8 cellular contexts compared by ENCODE assay signal in genomic region chr1:64744492-64745180, GRCh38. TPM values are rescaled to one million over a fixed set of nuclear protein-coding genes. Genes with fewer than 3 reads are reported as not detected.
DNase-seq lines count a peak whose midpoint lies in the region; ATAC-seq and TF ChIP-seq lines count a peak whose summit lies in the region.

TSS of gene RAVER2 (plus strand) at chr1:64745075. CDS start at chr1:64745173, 98 bp downstream.

- H3K9me3 Mint-ChIP-seq in activated naive CD8-positive, alpha-beta T cell treated with anti-CD3 and anti-CD28 coated beads for 36 hours: no peaks in the 10 kb centered on the region

- H3K4me3 Mint-ChIP-seq in activated naive CD8-positive, alpha-beta T cell treated with anti-CD3 and anti-CD28 coated beads for 36 hours: peak within 1 kb of the TSS; percentile 81

- no peaks in the 10 kb centered on the region for H3F3A ChIP-seq in SK-N-SH (replicated peaks; ENCODE audit: insufficient read depth)

- peak; percentile 59 for TF ChIP-seq CTCF in AG09309 (IDR thresholded peaks at IDR 0.05; ENCODE audit: control insufficient read depth, insufficient read depth, low read depth, low read length, missing control alignments)
- TF ChIP-seq CTCF in SK-N-SH (IDR thresholded peaks at IDR 0.05): peak; percentile 67
- peak in 1 of 3 donors; percentile 10 for TF ChIP-seq CTCF in ovary (IDR thresholded peaks at IDR 0.05)

- peak; percentile 62 for TF ChIP-seq RAD21 in SK-N-SH (IDR thresholded peaks at IDR 0.05; ENCODE audit: low read length)

- H3K9me3 ChIP-seq in SK-N-SH (no peaks in the 10 kb centered on the region), ovary (no peaks in the 10 kb centered on the region)

- peak within 1 kb of the TSS; percentile 77 for H3K9ac ChIP-seq in SK-N-SH

- H3K27ac Mint-ChIP-seq in activated naive CD8-positive, alpha-beta T cell treated with anti-CD3 and anti-CD28 coated beads for 36 hours: peak within 1 kb of the TSS; percentile 79

- POLR2A ChIA-PET in SK-N-SH (lab: Yijun Ruan, JAX): no interaction called here

- H3K4me1 ChIP-seq in SK-N-SH (ENCODE audit: control insufficient read depth in 1 of 2, insufficient read depth in 2 of 2, low read depth in 1 of 2, low read length in 1 of 2): peaks cover 0 to 12% of the 10 kb centered on the region in 2 experiments; a peak in 2 of 4 replicates
- H3K4me1 ChIP-seq in ovary (ENCODE audit: insufficient read depth): no peaks in the 10 kb centered on the region

- 5% methylated on average over 4 of the region's 76 CpGs for WGBS in SK-N-SH (ENCODE audit: low lambda C conversion rate)
- WGBS in ovary, 3 donors: 0 to 1% (median 0%) methylated on average over 53 to 76 of the region's 76 CpGs

- H3K36me3 Mint-ChIP-seq in activated naive CD8-positive, alpha-beta T cell treated with anti-CD3 and anti-CD28 coated beads for 36 hours: no peaks in the 10 kb centered on the region

- H3K4me1 Mint-ChIP-seq in activated naive CD8-positive, alpha-beta T cell treated with anti-CD3 and anti-CD28 coated beads for 36 hours: peaks cover 17% of the 10 kb centered on the region

- H3K36me3 ChIP-seq in SK-N-SH (replicated peaks in 1 of 2; ENCODE audit: control insufficient read depth in 1 of 2, insufficient read depth in 2 of 2, low read length in 1 of 2): no peaks in the 10 kb centered on the region
- H3K36me3 ChIP-seq in ovary: no peaks in the 10 kb centered on the region

- no peaks in the 10 kb centered on the region for H4K20me1 ChIP-seq in SK-N-SH (ENCODE audit: insufficient read depth)

- H3K27me3 ChIP-seq in SK-N-SH (ENCODE audit: insufficient read depth): no peaks in the 10 kb centered on the region
- H3K27me3 ChIP-seq in ovary: no peaks in the 10 kb centered on the region

- H3K27me3 Mint-ChIP-seq in activated naive CD8-positive, alpha-beta T cell treated with anti-CD3 and anti-CD28 coated beads for 36 hours: no peaks in the 10 kb centered on the region

- no peak for DNase-seq in AG09309 (ENCODE audit: low read depth)
- peak; percentile 10 for DNase-seq in GM19238 (ENCODE audit: insufficient read length, low spot score)
- peak; percentile 9 for DNase-seq in LHCN-M2 (ENCODE audit: low read depth)
- peak; percentile 93 for DNase-seq in SK-N-SH
- peak; percentile 82 for DNase-seq in activated naive CD8-positive, alpha-beta T cell treated with anti-CD3 and anti-CD28 coated beads for 36 hours
- peak; percentile 85 for DNase-seq in Right ventricle myocardium superior
- DNase-seq in ovary: peak; percentile 69 to 85 (median 78)
- DNase-seq in ureter (ENCODE audit: low spot score): peak; percentile 74

- H3K4me3 ChIP-seq in AG09309 (ENCODE audit: control insufficient read depth, low read depth, low read length): peak within 1 kb of the TSS; percentile 52
- peak within 1 kb of the TSS; percentile 80 to 97 for H3K4me3 ChIP-seq in SK-N-SH (ENCODE audit: low read depth in 2 of 2, low read length in 1 of 2)
- H3K4me3 ChIP-seq in ovary: peak within 1 kb of the TSS; percentile 85

- TF ChIP-seq EP300 in SK-N-SH (IDR thresholded peaks at IDR 0.05; ENCODE audit: borderline replicate concordance in 1 of 2, low read depth in 1 of 2, low read length in 1 of 2) (no peak), ovary (IDR thresholded peaks at IDR 0.05) (no peak)

- H3K27ac ChIP-seq in SK-N-SH (ENCODE audit: low read depth in 2 of 2, low read length in 1 of 2): peak within 1 kb of the TSS; percentile 38 to 87
- H3K27ac ChIP-seq in ovary: peak within 1 kb of the TSS; percentile 58 to 65

- peak within 1 kb of the TSS; percentile 99 for H3K4me2 ChIP-seq in SK-N-SH

- H2AFZ ChIP-seq in SK-N-SH (ENCODE audit: low read depth): peak within 1 kb of the TSS; percentile 95

- H3K9me2 ChIP-seq in SK-N-SH: no peaks in the 10 kb centered on the region

- H3K79me2 ChIP-seq in SK-N-SH (ENCODE audit: insufficient read depth): 0 out of 2 replicates have a peak, but pooled peaks cover 11% of the 10 kb centered on the region

- ATAC-seq in Right ventricle myocardium superior (ENCODE audit: poor library complexity): peak; percentile 87

- intact Hi-C loops in Right ventricle myocardium superior (cut with DNase I): loop anchor here (10.0 kb wide), 1 partner anchor 80 kb away; no protein-coding TSS in a partner anchor
- intact Hi-C loops in ovary (cut with DNase I): no loop called here

- CTCF ChIA-PET in SK-N-SH (lab: Yijun Ruan, JAX): interaction anchor here (0.6 to 2.4 kb wide), 12 partner anchors 13 to 475 kb away, joined by 3 to 8 read pairs (median 3); no protein-coding TSS in a partner anchor

- no peak for TF ChIP-seq POLR2A in ovary (IDR thresholded peaks at IDR 0.05)

TF ChIP-seq in SK-N-SH, 30 proteins besides CTCF, POLR2A, EP300 and RAD21:
- TF ChIP-seq YY1 (IDR thresholded peaks at IDR 0.05; ENCODE audit: low read depth): peak; percentile 59; the same call in 1 of the 2 replicates
- TF ChIP-seq RCOR1 (IDR thresholded peaks at IDR 0.05; ENCODE audit: low read length): 0 out of 2 replicates have a peak, but pooled peaks have one; percentile 34
- no peak for TF ChIP-seq GABPA (IDR thresholded peaks at IDR 0.05; ENCODE audit: low read depth)
- no peak for TF ChIP-seq FOXM1 (IDR thresholded peaks at IDR 0.05; ENCODE audit: low read depth)
- TF ChIP-seq SMC3 (IDR thresholded peaks at IDR 0.05; ENCODE audit: low read depth, low read length): peak; percentile 27
- TF ChIP-seq RXRA (IDR thresholded peaks at IDR 0.05; ENCODE audit: borderline replicate concordance, low read depth): no peak
- TF ChIP-seq CHD2 (IDR thresholded peaks at IDR 0.05; ENCODE audit: low read length, partially characterized antibody): no peak
- 0 out of 2 replicates have a peak, but pooled peaks have one; percentile 14 for TF ChIP-seq TAF1 (IDR thresholded peaks at IDR 0.05; ENCODE audit: borderline replicate concordance, low read depth, low read length)
- TF ChIP-seq MAX (IDR thresholded peaks at IDR 0.05; ENCODE audit: low read depth): 0 out of 2 replicates have a peak, but pooled peaks have one; percentile 14
- no peak for TF ChIP-seq FOXJ3 (CRISPR knock-in tag; IDR thresholded peaks at IDR 0.05)
- no peak for TF ChIP-seq NFIC (IDR thresholded peaks at IDR 0.05; ENCODE audit: borderline replicate concordance)
- TF ChIP-seq NRF1 (IDR thresholded peaks at IDR 0.05; ENCODE audit: low read depth, low read length): 0 out of 2 replicates have a peak, but pooled peaks have one; percentile 39
- peak; percentile 16; the same call in 1 of the 2 replicates for TF ChIP-seq POLR2AphosphoS5 (IDR thresholded peaks at IDR 0.05; ENCODE audit: low read depth, low read length)

RNA-seq across cellular contexts. Expression of gene RAVER2, which starts in this region (rescaled TPM):
- total RNA-seq in LHCN-M2 (2014; rRNA removed) (0.29 and 0.51 TPM in 2 replicates), Right ventricle myocardium superior (30.1 TPM), ovary (1 to 10 TPM; 7.1 to 10.0 (median 7.9) TPM), ureter (11.5 TPM)
- polyA plus RNA-seq in LHCN-M2 (2012): 0.11 TPM
- polyA plus RNA-seq in SK-N-SH (2012; rRNA removed) (7.3 and 10.0 TPM in 2 replicates), ovary (10 to 100 TPM in 1 of 2 donors, 1 to 10 TPM in 1; 5.0 to 10.7 TPM)
- 9.7 TPM in 2 replicates for polyA plus RNA-seq in SK-N-SH (2012; cell fraction: cytosol; rRNA removed)
- 6.1 and 12.7 TPM in 2 replicates for polyA plus RNA-seq in SK-N-SH (2012; cell fraction: nucleus; rRNA removed)
- total RNA-seq in activated naive CD8-positive, alpha-beta T cell treated with anti-CD3 and anti-CD28 coated beads for 36 hours: 1 to 10 TPM; 9.6 TPM

Comparison
In these comparisons a context has a peak if more than half of its experiments do, and no peak if none do; other contexts are left out.
1. Peak in DNase-seq in LHCN-M2; RNA of the gene not detected or under 1 TPM.